11 cellular contexts compared by ENCODE assay signal in genomic region chr18:7926526-7926925, GRCh38.
A peak's percentile ranks its signal among the peaks of the same experiment; 100 is the strongest.
DNase-seq lines count a peak whose midpoint lies in the region; ATAC-seq and TF ChIP-seq lines count a peak whose summit lies in the region.
"Had no signal": no experiment of that assay in that cellular context is flagged by ENCODE, and none has a peak within 500 bp of the region (broad histone marks: within the 10 kb centered on the region; RNA-seq: fewer than 3 reads in every experiment).

No MANE protein-coding gene starts in this region.

- H4K91ac ChIP-seq in trophoblast cell (ENCODE audit: low read depth, low read length) = no peak overlapping the region

- H2AFZ ChIP-seq in trophoblast cell (ENCODE audit: insufficient read depth, low read length, poor library complexity) = no peak overlapping the region

- DNase-seq in HT-29 (ENCODE audit: low spot score) = peak; percentile 56
- DNase-seq in NCI-H774 (lab: John Stamatoyannopoulos, UW) = peak; percentile 59
- DNase-seq in fibroblast of mammary gland (ENCODE audit: low read depth) = no peak
- peak in 1 of 2 donors; percentile 51 for DNase-seq in trophoblast cell
- DNase-seq in NCI-H446 (lab: John Stamatoyannopoulos, UW) = no peak
- no peak for DNase-seq in effector memory CD4-positive, alpha-beta T cell
- DNase-seq: left ventricle myocardium superior; MG63; stimulated activated naive CD4-positive, alpha-beta T cell had no signal

- peak overlapping the region; percentile 30 for H2BK12ac ChIP-seq in trophoblast cell (ENCODE audit: low read length)

- H3K9ac ChIP-seq in trophoblast cell (ENCODE audit: low read length) = no peak overlapping the region

- no peaks in the 10 kb centered on the region for H3K79me2 ChIP-seq in trophoblast cell (ENCODE audit: control insufficient read depth, insufficient read depth, low read length, poor library complexity)

- H4K8ac ChIP-seq in trophoblast cell (ENCODE audit: low read depth, low read length) = no peak overlapping the region

- no peak overlapping the region for H2BK5ac ChIP-seq in trophoblast cell (ENCODE audit: low read depth, low read length, poor library complexity)

- H3K14ac ChIP-seq in trophoblast cell (ENCODE audit: low read length) = no peak overlapping the region

- H3K4me3 ChIP-seq in fibroblast of mammary gland (ENCODE audit: control insufficient read depth, low read depth, low read length) (no peak overlapping the region), trophoblast cell (ENCODE audit: low read depth, low read length) (no peak overlapping the region)
- H3K4me3 ChIP-seq in effector memory CD4-positive, alpha-beta T cell (ENCODE audit: insufficient read depth, low read depth, low read length, poor library complexity, severe bottlenecking) = no peak overlapping the region
- H3K4me3 ChIP-seq: MG63 had no signal

- peak; percentile 10 for TF ChIP-seq CTCF in fibroblast of mammary gland (conservative IDR thresholded peaks at IDR 0.05; ENCODE audit: control insufficient read depth, insufficient read depth, low read depth, low read length)

- WGBS in trophoblast cell (ENCODE audit: extremely low coverage, insufficient coverage, insufficient read length) = no CpG with 5 or more reads among the region's 4 CpGs

- no peak overlapping the region for H3K4me2 ChIP-seq in trophoblast cell (ENCODE audit: low read length)

- no peaks in the 10 kb centered on the region for H3K9me3 ChIP-seq in trophoblast cell (ENCODE audit: insufficient read depth, low read depth, low read length)
- no peaks in the 10 kb centered on the region for H3K9me3 ChIP-seq in effector memory CD4-positive, alpha-beta T cell (ENCODE audit: control insufficient read depth, low read length)
- H3K9me3 ChIP-seq: MG63 had no signal

- no peak overlapping the region for H2AK5ac ChIP-seq in trophoblast cell (ENCODE audit: low read length)

- no peak overlapping the region for H3K18ac ChIP-seq in trophoblast cell (ENCODE audit: low read length)

- H3K4ac ChIP-seq in trophoblast cell (ENCODE audit: low read depth, low read length) = no peak overlapping the region

- H4K12ac ChIP-seq in trophoblast cell (ENCODE audit: low read depth, low read length) = no peak overlapping the region

- ATAC-seq in GM21723 (IDR thresholded peaks at IDR 0.05; ENCODE audit: unreplicated experiment) = no peak
- ATAC-seq in HG02588 (IDR thresholded peaks at IDR 0.05; ENCODE audit: unreplicated experiment) = no peak
- ATAC-seq: left ventricle myocardium superior had no signal

- no peak overlapping the region for H2BK120ac ChIP-seq in trophoblast cell (ENCODE audit: insufficient read depth, low read length, poor library complexity)

- no peak overlapping the region for H3K23ac ChIP-seq in trophoblast cell (ENCODE audit: low read length)

- H3K79me1 ChIP-seq in trophoblast cell (ENCODE audit: low read length) = peaks cover 3% of the 10 kb centered on the region

- no peak overlapping the region for H3K27ac ChIP-seq in trophoblast cell (ENCODE audit: low read depth, low read length)
- H3K27ac ChIP-seq in effector memory CD4-positive, alpha-beta T cell (ENCODE audit: insufficient read depth, low read length, poor library complexity, severe bottlenecking) = no peak overlapping the region

- peaks cover 9 to 12% of the 10 kb centered on the region in 2 experiments for H3K4me1 ChIP-seq in trophoblast cell (ENCODE audit: control insufficient read depth in 1 of 2, insufficient read depth in 2 of 2, low read length in 2 of 2)
- no peaks in the 10 kb centered on the region for H3K4me1 ChIP-seq in effector memory CD4-positive, alpha-beta T cell (ENCODE audit: control insufficient read depth, insufficient read depth, low read length, poor library complexity, severe bottlenecking)

- no peaks in the 10 kb centered on the region for H3K36me3 ChIP-seq in trophoblast cell (ENCODE audit: control insufficient read depth in 1 of 2, insufficient read depth in 2 of 2, low read length in 2 of 2)
- H3K36me3 ChIP-seq in effector memory CD4-positive, alpha-beta T cell (ENCODE audit: control insufficient read depth, insufficient read depth, low read length) = no peaks in the 10 kb centered on the region
- H3K36me3 ChIP-seq: MG63 had no signal

- H3K27me3 ChIP-seq in trophoblast cell (ENCODE audit: insufficient read depth, low read length) = no peaks in the 10 kb centered on the region
- H3K27me3 ChIP-seq in effector memory CD4-positive, alpha-beta T cell (replicated peaks; ENCODE audit: control insufficient read depth, insufficient read depth, low read length, poor library complexity, severe bottlenecking) = no peaks in the 10 kb centered on the region
- H3K27me3 ChIP-seq: MG63 had no signal

Comparison
In these comparisons a context has a peak if more than half of its experiments do, and no peak if none do; other contexts are left out.
1. DNase-seq: peak in HT-29 (single experiment) and NCI-H774 (single experiment); none in fibroblast of mammary gland (single experiment), NCI-H446 (0 of 2) and effector memory CD4-positive, alpha-beta T cell (0 of 3).